Comparison of ENCODE assay signal across 1 cellular context in the genomic region with DNA sequence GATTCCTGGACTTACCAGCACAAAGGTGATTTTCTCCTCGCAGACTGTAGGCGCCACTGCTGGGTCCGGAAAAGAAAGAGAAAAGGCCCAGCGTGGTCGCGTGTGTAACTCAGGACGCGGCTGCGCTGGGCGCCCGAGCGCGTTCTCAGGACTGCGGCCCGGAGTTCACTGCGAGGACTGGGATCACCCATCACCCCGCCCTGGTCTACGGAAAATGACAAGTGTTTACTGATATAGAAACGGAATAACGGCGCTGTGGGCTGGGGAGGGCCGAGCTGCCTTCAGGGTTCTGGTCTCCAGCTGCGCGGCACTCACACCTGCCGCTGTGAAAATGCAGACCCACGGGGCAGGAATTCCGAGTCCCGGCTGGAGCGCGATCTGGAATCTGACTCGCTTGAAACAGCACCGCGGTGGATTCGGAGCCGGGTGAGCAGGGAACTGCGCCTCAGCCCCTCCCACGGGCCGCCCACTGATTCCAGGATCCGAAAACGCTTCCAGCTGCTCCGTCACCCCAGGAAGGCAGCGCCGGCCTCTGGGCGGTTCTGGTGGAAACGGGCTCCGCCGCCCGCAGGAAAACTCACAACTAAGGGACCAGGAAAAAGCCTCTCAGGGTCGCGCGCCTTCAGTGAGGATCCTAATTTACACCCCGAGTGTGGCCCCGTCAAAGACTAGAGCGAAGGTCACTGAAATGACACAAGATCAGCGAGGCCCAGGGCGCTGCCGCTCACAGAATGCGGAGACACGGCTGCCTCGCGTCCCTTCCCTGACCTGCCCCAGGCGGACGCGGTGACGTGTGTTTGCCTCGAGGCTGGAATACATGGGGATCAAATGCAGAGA.
TF ChIP-seq lines count a peak whose summit lies in the region.

No MANE protein-coding gene starts in this region.

TF ChIP-seq in K562, 482 proteins besides CTCF, POLR2A, EP300 and RAD21 (continued from another document):
- TF ChIP-seq, protein P1, sequence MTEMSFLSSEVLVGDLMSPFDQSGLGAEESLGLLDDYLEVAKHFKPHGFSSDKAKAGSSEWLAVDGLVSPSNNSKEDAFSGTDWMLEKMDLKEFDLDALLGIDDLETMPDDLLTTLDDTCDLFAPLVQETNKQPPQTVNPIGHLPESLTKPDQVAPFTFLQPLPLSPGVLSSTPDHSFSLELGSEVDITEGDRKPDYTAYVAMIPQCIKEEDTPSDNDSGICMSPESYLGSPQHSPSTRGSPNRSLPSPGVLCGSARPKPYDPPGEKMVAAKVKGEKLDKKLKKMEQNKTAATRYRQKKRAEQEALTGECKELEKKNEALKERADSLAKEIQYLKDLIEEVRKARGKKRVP (CRISPR knock-in tag; IDR thresholded peaks at IDR 0.05), result 0 out of 2 replicates have a peak, but pooled peaks have one; percentile 17
- TF ChIP-seq CBFB (CRISPR knock-in tag; IDR thresholded peaks at IDR 0.05), result no peak
- TF ChIP-seq, protein P2, sequence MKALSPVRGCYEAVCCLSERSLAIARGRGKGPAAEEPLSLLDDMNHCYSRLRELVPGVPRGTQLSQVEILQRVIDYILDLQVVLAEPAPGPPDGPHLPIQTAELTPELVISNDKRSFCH (CRISPR knock-in tag; IDR thresholded peaks at IDR 0.05), result no peak
- TF ChIP-seq, protein P2 (tag; IDR thresholded peaks at IDR 0.05), result no peak
- TF ChIP-seq SNIP1 (IDR thresholded peaks at IDR 0.05; ENCODE audit: low read depth), result no peak
- peak; percentile 78 for TF ChIP-seq MYC (IDR thresholded peaks at IDR 0.05; ENCODE audit: low read depth, low read length)
- TF ChIP-seq MYC (CRISPR knock-in tag; IDR thresholded peaks at IDR 0.05; ENCODE audit: borderline replicate concordance, low read depth), result no peak
- TF ChIP-seq, protein P3, sequence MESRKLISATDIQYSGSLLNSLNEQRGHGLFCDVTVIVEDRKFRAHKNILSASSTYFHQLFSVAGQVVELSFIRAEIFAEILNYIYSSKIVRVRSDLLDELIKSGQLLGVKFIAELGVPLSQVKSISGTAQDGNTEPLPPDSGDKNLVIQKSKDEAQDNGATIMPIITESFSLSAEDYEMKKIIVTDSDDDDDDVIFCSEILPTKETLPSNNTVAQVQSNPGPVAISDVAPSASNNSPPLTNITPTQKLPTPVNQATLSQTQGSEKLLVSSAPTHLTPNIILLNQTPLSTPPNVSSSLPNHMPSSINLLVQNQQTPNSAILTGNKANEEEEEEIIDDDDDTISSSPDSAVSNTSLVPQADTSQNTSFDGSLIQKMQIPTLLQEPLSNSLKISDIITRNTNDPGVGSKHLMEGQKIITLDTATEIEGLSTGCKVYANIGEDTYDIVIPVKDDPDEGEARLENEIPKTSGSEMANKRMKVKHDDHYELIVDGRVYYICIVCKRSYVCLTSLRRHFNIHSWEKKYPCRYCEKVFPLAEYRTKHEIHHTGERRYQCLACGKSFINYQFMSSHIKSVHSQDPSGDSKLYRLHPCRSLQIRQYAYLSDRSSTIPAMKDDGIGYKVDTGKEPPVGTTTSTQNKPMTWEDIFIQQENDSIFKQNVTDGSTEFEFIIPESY (CRISPR knock-in tag; IDR thresholded peaks at IDR 0.05), result 0 out of 2 replicates have a peak, but pooled peaks have one; percentile 17
- peak in 1 of 3 experiments; percentile 19 for TF ChIP-seq YY1 (IDR thresholded peaks at IDR 0.05; ENCODE audit: borderline replicate concordance in 1 of 3, control insufficient read depth in 1 of 3, extremely low read depth in 1 of 3, insufficient read depth in 3 of 3, insufficient read length in 1 of 3, insufficient replicate concordance in 2 of 3, low read depth in 1 of 3, low read length in 2 of 3)
- TF ChIP-seq, protein P4, sequence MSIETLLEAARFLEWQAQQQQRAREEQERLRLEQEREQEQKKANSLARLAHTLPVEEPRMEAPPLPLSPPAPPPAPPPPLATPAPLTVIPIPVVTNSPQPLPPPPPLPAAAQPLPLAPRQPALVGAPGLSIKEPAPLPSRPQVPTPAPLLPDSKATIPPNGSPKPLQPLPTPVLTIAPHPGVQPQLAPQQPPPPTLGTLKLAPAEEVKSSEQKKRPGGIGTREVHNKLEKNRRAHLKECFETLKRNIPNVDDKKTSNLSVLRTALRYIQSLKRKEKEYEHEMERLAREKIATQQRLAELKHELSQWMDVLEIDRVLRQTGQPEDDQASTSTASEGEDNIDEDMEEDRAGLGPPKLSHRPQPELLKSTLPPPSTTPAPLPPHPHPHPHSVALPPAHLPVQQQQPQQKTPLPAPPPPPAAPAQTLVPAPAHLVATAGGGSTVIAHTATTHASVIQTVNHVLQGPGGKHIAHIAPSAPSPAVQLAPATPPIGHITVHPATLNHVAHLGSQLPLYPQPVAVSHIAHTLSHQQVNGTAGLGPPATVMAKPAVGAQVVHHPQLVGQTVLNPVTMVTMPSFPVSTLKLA (conservative IDR thresholded peaks at IDR 0.05), result peak; percentile 24 to 52; a peak in 1 of 4 replicates
- TF ChIP-seq BDP1 (IDR thresholded peaks at IDR 0.05; ENCODE audit: insufficient read depth, insufficient read length), result no peak
- peak; percentile 59 for TF ChIP-seq RNF2 (IDR thresholded peaks at IDR 0.05)
- no peak for TF ChIP-seq ZNF57 (CRISPR knock-in tag; IDR thresholded peaks at IDR 0.05)
- TF ChIP-seq GATAD2A (IDR thresholded peaks at IDR 0.05), result 0 out of 2 replicates have a peak, but pooled peaks have one; percentile 60
- no peak for TF ChIP-seq PPARD (CRISPR knock-in tag; IDR thresholded peaks at IDR 0.05)
- peak; percentile 67 for TF ChIP-seq EP400 (IDR thresholded peaks at IDR 0.05)
- no peak for TF ChIP-seq COPS2 (conservative IDR thresholded peaks at IDR 0.05)
- TF ChIP-seq RBFOX2 (IDR thresholded peaks at IDR 0.05; ENCODE audit: low read depth, low read length), result peak; percentile 85
- TF ChIP-seq ZNF12 (CRISPR knock-in tag; IDR thresholded peaks at IDR 0.05), result peak; percentile 79; the same call in 1 of the 2 replicates
- peak; percentile 40 for TF ChIP-seq CCNT2 (IDR thresholded peaks at IDR 0.05; ENCODE audit: borderline replicate concordance, extremely low read depth, insufficient read length, low read depth, low read length)
- peak in 1 of 2 experiments; percentile 69; a peak in 1 of 4 replicates for TF ChIP-seq HDAC1 (IDR thresholded peaks at IDR 0.05)
- no peak for TF ChIP-seq TEAD4 (IDR thresholded peaks at IDR 0.05; ENCODE audit: low read length)
- TF ChIP-seq TEAD4 (CRISPR knock-in tag; IDR thresholded peaks at IDR 0.05; ENCODE audit: borderline replicate concordance), result no peak
- no peak; the same call in 1 of the 2 replicates for TF ChIP-seq SP1 (CRISPR knock-in tag; IDR thresholded peaks at IDR 0.05)
- no peak for TF ChIP-seq POLR2AphosphoS2 (IDR thresholded peaks at IDR 0.05; ENCODE audit: low read length)
- no peak for TF ChIP-seq SMARCB1 (IDR thresholded peaks at IDR 0.05; ENCODE audit: insufficient read length, low read depth)
- no peak for TF ChIP-seq STAT5A (IDR thresholded peaks at IDR 0.05; ENCODE audit: borderline replicate concordance, low read length)
